Comparison of ENCODE assay signal across 13 cellular contexts in genomic region chr5:169838688-169839087, GRCh38.
DNase-seq lines count a peak whose midpoint lies in the region; ATAC-seq and TF ChIP-seq lines count a peak whose summit lies in the region.
"Had no signal": no experiment of that assay in that cellular context is flagged by ENCODE, and none has a peak within 500 bp of the region (broad histone marks: within the 10 kb centered on the region; RNA-seq: fewer than 3 reads in every experiment).

No MANE protein-coding gene starts in this region.

- no peaks in the 10 kb centered on the region for H3K4me1 ChIP-seq in ovary (ENCODE audit: insufficient read depth)

- CTCF ChIA-PET in activated CD4-positive, alpha-beta T cell treated with anti-CD3 and anti-CD28 coated beads for 36 hours (lab: Charles Lee), result interaction anchor here (1.0 to 1.2 kb wide), 2 partner anchors 13 to 22 kb away, joined by 3 read pairs; no protein-coding TSS in a partner anchor

- no peaks in the 10 kb centered on the region for H3K9me3 ChIP-seq in ovary
- H3K9me3 ChIP-seq: neutrophil had no signal

- TF ChIP-seq CTCF in ovary (IDR thresholded peaks at IDR 0.05), result no peak

- H3K9me3 Mint-ChIP-seq in activated CD4-positive, alpha-beta T cell treated with anti-CD3 and anti-CD28 coated beads for 36 hours (ENCODE audit: low read depth), result no peaks in the 10 kb centered on the region
- no peaks in the 10 kb centered on the region for H3K9me3 Mint-ChIP-seq in activated CD4-positive, alpha-beta T cell treated with anti-CD3 and anti-CD28 coated beads, Interleukin-2, amount 10 ng/mL, durations not matched to agents 24 days and 14 days
- H3K9me3 Mint-ChIP-seq in dendritic cell treated with granulocyte-macrophage colony-stimulating factor and Interleukin-4, amounts not matched to agents 40 ng/mL and 50 ng/mL, for 4 days, result no peaks in the 10 kb centered on the region

- POLR2A ChIA-PET in activated CD4-positive, alpha-beta T cell treated with anti-CD3 and anti-CD28 coated beads for 36 hours (lab: Charles Lee), result no interaction called here

- TF ChIP-seq POLR2A in ovary (IDR thresholded peaks at IDR 0.05), result no peak

- H3K27ac Mint-ChIP-seq in activated CD4-positive, alpha-beta T cell treated with anti-CD3 and anti-CD28 coated beads for 36 hours, result peak overlapping the region; percentile 52
- H3K27ac Mint-ChIP-seq in activated CD4-positive, alpha-beta T cell treated with anti-CD3 and anti-CD28 coated beads, Interleukin-2, amount 10 ng/mL, durations not matched to agents 24 days and 14 days, result no peak overlapping the region
- peak overlapping the region; percentile 1 for H3K27ac Mint-ChIP-seq in dendritic cell treated with granulocyte-macrophage colony-stimulating factor and Interleukin-4, amounts not matched to agents 40 ng/mL and 50 ng/mL, for 4 days
- H3K27ac Mint-ChIP-seq: T-helper 17 cell had no signal

- peaks cover 19% of the 10 kb centered on the region for H3K4me1 Mint-ChIP-seq in activated CD4-positive, alpha-beta T cell treated with anti-CD3 and anti-CD28 coated beads for 36 hours
- H3K4me1 Mint-ChIP-seq in activated CD4-positive, alpha-beta T cell treated with anti-CD3 and anti-CD28 coated beads, Interleukin-2, amount 10 ng/mL, durations not matched to agents 24 days and 14 days, result peaks cover 12% of the 10 kb centered on the region
- H3K4me1 Mint-ChIP-seq in dendritic cell treated with granulocyte-macrophage colony-stimulating factor and Interleukin-4, amounts not matched to agents 40 ng/mL and 50 ng/mL, for 4 days (ENCODE audit: low read depth), result no peaks in the 10 kb centered on the region

- no peak for DNase-seq in activated CD4-positive, alpha-beta T cell treated with anti-CD3 and anti-CD28 coated beads for 36 hours
- DNase-seq in activated CD4-positive, alpha-beta T cell treated with anti-CD3 and anti-CD28 coated beads, Interleukin-2, amount 10 ng/mL, durations not matched to agents 24 days and 14 days, result no peak
- no peak for DNase-seq in NCI-H1930 (lab: John Stamatoyannopoulos, UW)
- DNase-seq in stimulated activated CD8-positive, alpha-beta memory T cell treated with anti-CD3 and anti-CD28 coated beads, Interleukin-4, amount 100 ng/mL, for 48 hours, result no peak
- no peak for DNase-seq in ovary
- DNase-seq: DND-41; stimulated activated CD4-positive, alpha-beta T cell treated with anti-CD3 and anti-CD28 coated beads, Interleukin-4, amount 100 ng/mL, for 1 hour; T-helper 17 cell had no signal

- no peak overlapping the region for H3K4me3 Mint-ChIP-seq in activated CD4-positive, alpha-beta T cell treated with anti-CD3 and anti-CD28 coated beads for 36 hours
- no peak overlapping the region for H3K4me3 Mint-ChIP-seq in activated CD4-positive, alpha-beta T cell treated with anti-CD3 and anti-CD28 coated beads, Interleukin-2, amount 10 ng/mL, durations not matched to agents 24 days and 14 days
- H3K4me3 Mint-ChIP-seq in dendritic cell treated with granulocyte-macrophage colony-stimulating factor and Interleukin-4, amounts not matched to agents 40 ng/mL and 50 ng/mL, for 4 days, result no peak overlapping the region
- H3K4me3 Mint-ChIP-seq: T-helper 17 cell had no signal

- no peak overlapping the region for H3K27ac ChIP-seq in ovary
- H3K27ac ChIP-seq: 22Rv1, neutrophil had no signal

- no peak for TF ChIP-seq EP300 in ovary (IDR thresholded peaks at IDR 0.05)

- no peaks in the 10 kb centered on the region for H3K27me3 ChIP-seq in ovary
- H3K27me3 ChIP-seq: neutrophil had no signal

- no peaks in the 10 kb centered on the region for H3K27me3 Mint-ChIP-seq in activated CD4-positive, alpha-beta T cell treated with anti-CD3 and anti-CD28 coated beads for 36 hours
- H3K27me3 Mint-ChIP-seq in activated CD4-positive, alpha-beta T cell treated with anti-CD3 and anti-CD28 coated beads, Interleukin-2, amount 10 ng/mL, durations not matched to agents 24 days and 14 days, result no peaks in the 10 kb centered on the region
- H3K27me3 Mint-ChIP-seq in dendritic cell treated with granulocyte-macrophage colony-stimulating factor and Interleukin-4, amounts not matched to agents 40 ng/mL and 50 ng/mL, for 4 days, result no peaks in the 10 kb centered on the region
- H3K27me3 Mint-ChIP-seq: T-helper 17 cell had no signal

- H3K36me3 ChIP-seq in ovary, result no peaks in the 10 kb centered on the region

- no peak overlapping the region for H3K4me3 ChIP-seq in ovary

- peaks cover 69% of the 10 kb centered on the region for H3K36me3 Mint-ChIP-seq in activated CD4-positive, alpha-beta T cell treated with anti-CD3 and anti-CD28 coated beads for 36 hours (ENCODE audit: low read depth)
- peaks cover 57% of the 10 kb centered on the region for H3K36me3 Mint-ChIP-seq in activated CD4-positive, alpha-beta T cell treated with anti-CD3 and anti-CD28 coated beads, Interleukin-2, amount 10 ng/mL, durations not matched to agents 24 days and 14 days (ENCODE audit: low read depth)
- peaks cover 79% of the 10 kb centered on the region for H3K36me3 Mint-ChIP-seq in dendritic cell treated with granulocyte-macrophage colony-stimulating factor and Interleukin-4, amounts not matched to agents 40 ng/mL and 50 ng/mL, for 4 days (ENCODE audit: low read depth)

- ATAC-seq in activated CD4-positive, alpha-beta T cell treated with anti-CD3 and anti-CD28 coated beads for 36 hours, result peak; percentile 71
- ATAC-seq in GM21529 (IDR thresholded peaks at IDR 0.05; ENCODE audit: unreplicated experiment) (peak; percentile 93), HG03103 (IDR thresholded peaks at IDR 0.05; ENCODE audit: low read depth, unreplicated experiment) (peak; percentile 94)
- ATAC-seq: T-helper 17 cell had no signal

- intact Hi-C loops in activated CD4-positive, alpha-beta T cell treated with anti-CD3 and anti-CD28 coated beads for 36 hours (cut with DNase I, micrococcal nuclease), result no loop called here
- intact Hi-C loops in activated CD4-positive, alpha-beta T cell treated with anti-CD3 and anti-CD28 coated beads, Interleukin-2, amount 10 ng/mL, durations not matched to agents 24 days and 14 days (cut with micrococcal nuclease), result no loop called here
- intact Hi-C loops in dendritic cell treated with granulocyte-macrophage colony-stimulating factor and Interleukin-4, amounts not matched to agents 40 ng/mL and 50 ng/mL, for 4 days (cut with micrococcal nuclease), result no loop called here
- intact Hi-C loops in ovary (cut with DNase I), result no loop called here

- WGBS in ovary, 3 donors, result 78 to 83% (median 80%) methylated on average over 3 of the region's 3 CpGs
